Comparison of ENCODE assay signal across 9 cellular contexts in genomic region chr2:25168256-25169072, GRCh38. TPM values are rescaled to one million over a fixed set of nuclear protein-coding genes. Genes with fewer than 3 reads are reported as not detected.
DNase-seq lines count a peak whose midpoint lies in the region; ATAC-seq, FAIRE-seq and TF ChIP-seq lines count a peak whose summit lies in the region.
"Had no signal": no experiment of that assay in that cellular context is flagged by ENCODE, and none has a peak within 500 bp of the region (broad histone marks: within the 10 kb centered on the region; RNA-seq: fewer than 3 reads in every experiment).

Gene POMC, minus strand, starts transcription at chr2:25168580. Its CDS starts 3,808 bp downstream, at chr2:25164772.

- H3K4me3 ChIP-seq in SK-N-MC (peak within 1 kb of the TSS; percentile 25; the same call in 1 of the 2 replicates), brain microvascular endothelial cell (ENCODE audit: low read depth, low read length) (peak within 1 kb of the TSS; percentile 42), kidney (ENCODE audit: low read length in 2 of 2) (peak within 1 kb of the TSS in 1 of 2 donors; percentile 37)

- H3K27ac ChIP-seq in SK-N-MC (no peak within 1 kb of the TSS), brain microvascular endothelial cell (no peak within 1 kb of the TSS), kidney (ENCODE audit: low read depth in 2 of 2, low read length in 2 of 2) (no peak within 1 kb of the TSS)

- ATAC-seq in GM18861 (IDR thresholded peaks at IDR 0.05; ENCODE audit: unreplicated experiment) = no peak

- H3K36me3 ChIP-seq in SK-N-MC (ENCODE audit: insufficient read depth, low read length) (no peaks in the 10 kb centered on the region), brain microvascular endothelial cell (replicated peaks) (no peaks in the 10 kb centered on the region), kidney (ENCODE audit: control insufficient read depth in 1 of 2, insufficient read depth in 2 of 2, low read length in 2 of 2) (no peaks in the 10 kb centered on the region)

- no peak for FAIRE-seq in kidney (lab: Jason Lieb, UNC)
- FAIRE-seq: A204.1 had no signal

- TF ChIP-seq CTCF in brain microvascular endothelial cell (IDR thresholded peaks at IDR 0.05; ENCODE audit: low read depth, low read length, missing control alignments) = no peak
- TF ChIP-seq CTCF in kidney (IDR thresholded peaks at IDR 0.05; ENCODE audit: borderline replicate concordance, extremely low read depth, insufficient read depth) = no peak

- DNase-seq in DMS153 treated with DMSO at 0.1 percent for 48 hours (lab: John Stamatoyannopoulos, UW; ENCODE audit: unreplicated experiment) = peak; percentile 3
- DNase-seq in DMS153 (lab: John Stamatoyannopoulos, UW) = no peak
- DNase-seq in SK-N-MC (ENCODE audit: low read depth, low spot score) = no peak
- DNase-seq in brain microvascular endothelial cell = no peak
- DNase-seq in kidney = peak; percentile 82
- peak; percentile 15 for DNase-seq in stimulated activated CD4-positive, alpha-beta T cell treated with anti-CD3 and anti-CD28 coated beads, Interleukin-4, amount 100 ng/mL, for 24 hours
- no peak for DNase-seq in cerebellum (ENCODE audit: low spot score)

- peaks cover 56% of the 10 kb centered on the region for H3K27me3 ChIP-seq in brain microvascular endothelial cell (replicated peaks)

- peaks cover 0 to 2% of the 10 kb centered on the region in 2 donors for H3K4me1 ChIP-seq in kidney (ENCODE audit: control insufficient read depth in 1 of 2, insufficient read depth in 1 of 2, low read depth in 1 of 2, low read length in 2 of 2)

- intact Hi-C loops in kidney (cut with DNase I) = no loop called here

- H3K9ac ChIP-seq in SK-N-MC (ENCODE audit: insufficient read length) = no peak within 1 kb of the TSS
- H3K9ac ChIP-seq in kidney (ENCODE audit: low read length in 2 of 2) = no peak within 1 kb of the TSS

- in situ Hi-C loops in brain microvascular endothelial cell (cut with HindIII; ENCODE audit: low pct_ligation_motif_present, low sequenced_read_pairs) = no loop called here

- no peaks in the 10 kb centered on the region for H3K9me3 ChIP-seq in SK-N-MC (ENCODE audit: low read depth, low read length)
- H3K9me3 ChIP-seq in kidney (ENCODE audit: control insufficient read depth in 1 of 2, low read length in 2 of 2) = no peaks in the 10 kb centered on the region

RNA-seq across cellular contexts. Expression of gene POMC, which starts in this region (rescaled TPM):
- total RNA-seq in kidney = 1.5 TPM
- polyA plus RNA-seq in kidney (ENCODE audit: insufficient read depth, low read depth, low replicate concordance) = 2.1 TPM
- total RNA-seq in cerebellum = 0.91 TPM

Comparison
In these comparisons a context has a peak if more than half of its experiments do, and no peak if none do; other contexts are left out.
1. DNase-seq: peak in DMS153 treated with DMSO at 0.1 percent for 48 hours (single experiment), kidney (single experiment) and stimulated activated CD4-positive, alpha-beta T cell treated with anti-CD3 and anti-CD28 coated beads, Interleukin-4, amount 100 ng/mL, for 24 hours (single experiment); none in DMS153 (single experiment), SK-N-MC (single experiment), brain microvascular endothelial cell (single experiment) and cerebellum (single experiment).